Comparison of ENCODE assay signal across 8 cellular contexts in genomic region chr11:67464411-67465189, GRCh38. TPM values are rescaled to one million over a fixed set of nuclear protein-coding genes. Genes with fewer than 3 reads are reported as not detected.
DNase-seq lines count a peak whose midpoint lies in the region; ATAC-seq and TF ChIP-seq lines count a peak whose summit lies in the region.

No MANE protein-coding gene starts in this region.

- no peaks in the 10 kb centered on the region for H3K36me3 Mint-ChIP-seq in natural killer cell
- H3K36me3 Mint-ChIP-seq in stimulated activated memory B cell treated with anti-CD40 and anti-IgM and Interleukin-4, amounts not matched to agents 10 μg/mL and 1 μg/mL and 100 μg/mL, for 72 hours, result peaks cover 7% of the 10 kb centered on the region

- no peaks in the 10 kb centered on the region for H3K27me3 Mint-ChIP-seq in natural killer cell (ENCODE audit: low read depth in 2 of 2)
- no peaks in the 10 kb centered on the region for H3K27me3 Mint-ChIP-seq in stimulated activated memory B cell treated with anti-CD40 and anti-IgM and Interleukin-4, amounts not matched to agents 10 μg/mL and 1 μg/mL and 100 μg/mL, for 72 hours

- H3K9ac ChIP-seq in HUES6 (ENCODE audit: low read length) (peak overlapping the region; percentile 75), PC-3 (ENCODE audit: low read length) (peak overlapping the region; percentile 94)

- CTCF ChIA-PET in PC-3 (lab: Charles Lee), result no interaction called here

- peak overlapping the region; percentile 58 for H2AFZ ChIP-seq in PC-3 (ENCODE audit: low read length)

- H3K4me1 ChIP-seq in HUES6 (ENCODE audit: control insufficient read depth, insufficient read depth, low read length) (peaks cover 19% of the 10 kb centered on the region), PC-3 (ENCODE audit: insufficient read depth, low read length) (peaks cover 40% of the 10 kb centered on the region)

- POLR2A ChIA-PET in PC-3 (lab: Charles Lee; ENCODE audit: unreplicated experiment), result no interaction called here

- H3K27me3 ChIP-seq in HUES6 (ENCODE audit: control insufficient read depth, insufficient read depth, low read length) (no peaks in the 10 kb centered on the region), PC-3 (ENCODE audit: low read length) (no peaks in the 10 kb centered on the region)

- no peak for TF ChIP-seq CTCF in PC-3 (conservative IDR thresholded peaks at IDR 0.05; ENCODE audit: low read depth, low read length)
- TF ChIP-seq CTCF in fibroblast of mammary gland (conservative IDR thresholded peaks at IDR 0.05; ENCODE audit: control insufficient read depth, insufficient read depth, low read depth, low read length), result no peak
- TF ChIP-seq CTCF in natural killer cell (IDR thresholded peaks at IDR 0.05), result no peak

- H3K27ac Mint-ChIP-seq in natural killer cell, result peak overlapping the region; percentile 84 to 97
- H3K27ac Mint-ChIP-seq in stimulated activated memory B cell treated with anti-CD40 and anti-IgM and Interleukin-4, amounts not matched to agents 10 μg/mL and 1 μg/mL and 100 μg/mL, for 72 hours, result peak overlapping the region; percentile 90

- H3K27ac ChIP-seq in HUES6 (ENCODE audit: low read depth, low read length), result peak overlapping the region; percentile 69
- peak overlapping the region; percentile 97 for H3K27ac ChIP-seq in PC-3 (ENCODE audit: low read length)

- H3K9me3 ChIP-seq in HUES6 (ENCODE audit: control insufficient read depth, insufficient read depth, low read depth, low read length) (no peaks in the 10 kb centered on the region), PC-3 (ENCODE audit: low read length) (no peaks in the 10 kb centered on the region)

- ATAC-seq in GM19372 (IDR thresholded peaks at IDR 0.05; ENCODE audit: low read depth, unreplicated experiment) (peak; percentile 46), PC-3 (peak; percentile 55), natural killer cell (peak; percentile 82 to 91 (median 83))
- ATAC-seq in stimulated activated memory B cell treated with anti-CD40 and anti-IgM and Interleukin-4, amounts not matched to agents 10 μg/mL and 1 μg/mL and 100 μg/mL, for 72 hours, result peak; percentile 84

- H3K9me2 ChIP-seq in PC-3 (replicated peaks; ENCODE audit: low read length), result no peaks in the 10 kb centered on the region

- no peaks in the 10 kb centered on the region for H3K9me3 Mint-ChIP-seq in natural killer cell
- no peaks in the 10 kb centered on the region for H3K9me3 Mint-ChIP-seq in stimulated activated memory B cell treated with anti-CD40 and anti-IgM and Interleukin-4, amounts not matched to agents 10 μg/mL and 1 μg/mL and 100 μg/mL, for 72 hours

- H3K4me3 ChIP-seq in HUES6 (ENCODE audit: low read depth, low read length), result peak overlapping the region; percentile 78
- peak overlapping the region; percentile 75 for H3K4me3 ChIP-seq in PC-3 (ENCODE audit: low read length)
- peak overlapping the region; percentile 43 for H3K4me3 ChIP-seq in fibroblast of mammary gland (ENCODE audit: control insufficient read depth, low read depth, low read length)

- H3K4me1 Mint-ChIP-seq in natural killer cell, result peaks cover 12 to 42% of the 10 kb centered on the region in 2 donors
- H3K4me1 Mint-ChIP-seq in stimulated activated memory B cell treated with anti-CD40 and anti-IgM and Interleukin-4, amounts not matched to agents 10 μg/mL and 1 μg/mL and 100 μg/mL, for 72 hours, result peaks cover 76% of the 10 kb centered on the region

- H3K4me3 Mint-ChIP-seq in natural killer cell, result peak overlapping the region; percentile 81
- peak overlapping the region; percentile 88 for H3K4me3 Mint-ChIP-seq in stimulated activated memory B cell treated with anti-CD40 and anti-IgM and Interleukin-4, amounts not matched to agents 10 μg/mL and 1 μg/mL and 100 μg/mL, for 72 hours

- H3K4me2 ChIP-seq in PC-3 (ENCODE audit: low read length), result peak overlapping the region; percentile 95

- TSS peak; percentile 62 for BruUV-seq in PC-3 (replicated peaks; lab: Mats Ljungman, UMichigan)

- DNase-seq in Ammon's horn (ENCODE audit: low spot score) (peak; percentile 74), PC-3 (peak; percentile 93), activated T-helper 1 cell treated with Interleukin-2 at 50 U/mL for 16 hours (ENCODE audit: low read depth) (peak; percentile 90), fibroblast of mammary gland (ENCODE audit: low read depth) (peak; percentile 25), natural killer cell (peak; percentile 89)

- H3F3A ChIP-seq in PC-3 (ENCODE audit: low read length, unreplicated experiment), result peaks cover 13% of the 10 kb centered on the region

- peaks cover 28% of the 10 kb centered on the region for H3K79me2 ChIP-seq in PC-3 (ENCODE audit: low read length)

- intact Hi-C loops in PC-3 (cut with micrococcal nuclease), result loop anchor here (1.0 to 5.0 kb wide), 3 partner anchors 21 to 42 kb away; partner anchors contain the start of genes CORO1B and RPS6KB2
- intact Hi-C loops in natural killer cell (cut with micrococcal nuclease), result loop anchor here (5.0 kb wide), 2 partner anchors 37 to 62 kb away; partner anchors contain the start of genes PPP1CA, RPS6KB2 and TBC1D10C

- H3K36me3 ChIP-seq in HUES6 (ENCODE audit: control insufficient read depth, insufficient read depth, low read length) (no peaks in the 10 kb centered on the region), PC-3 (ENCODE audit: low read depth, low read length) (no peaks in the 10 kb centered on the region)

- H4K20me1 ChIP-seq in PC-3 (ENCODE audit: low read length), result no peaks in the 10 kb centered on the region

RNA-seq across cellular contexts. Expression of gene TMEM134, which starts 4.5 kb away (rescaled TPM):
- 73.5 and 107 TPM in 2 replicates for total RNA-seq in PC-3 (2014; rRNA removed)
- 10 to 100 TPM; 57.8 to 65.7 (median 61.2) TPM for total RNA-seq in natural killer cell

RNA-seq across cellular contexts. Expression of gene CABP4, which starts 9.4 kb away (rescaled TPM):
- total RNA-seq in PC-3 (2014; rRNA removed) (0.55 TPM in 1 of 2 replicates, not detected in the other), natural killer cell (10 to 100 TPM; 12.9 to 22.8 (median 21.3) TPM)

RNA-seq across cellular contexts. Expression of gene GPR152, which starts 12.1 kb away (rescaled TPM):
- total RNA-seq in PC-3 (2014; rRNA removed) (not detected in 2 replicates), natural killer cell (under 1 TPM in 1 of 3 donors, not detected in 2; 0.25 TPM)

RNA-seq across cellular contexts. Expression of gene AIP, which starts 18.2 kb away (rescaled TPM):
- 155 and 171 TPM in 2 replicates for total RNA-seq in PC-3 (2014; rRNA removed)
- total RNA-seq in natural killer cell, result 100 to 1,000 TPM in 1 of 3 donors, 10 to 100 TPM in 2; 93.3 to 113 (median 98.1) TPM

RNA-seq across cellular contexts. Expression of gene CORO1B, which starts 21.3 kb away (rescaled TPM):
- total RNA-seq in PC-3 (2014; rRNA removed) (209 and 250 TPM in 2 replicates), natural killer cell (10 to 100 TPM in 2 of 3 donors, 1 to 10 TPM in 1; 9.7 to 16.2 (median 15.0) TPM)

Comparison
In these comparisons a context has a peak if more than half of its experiments do, and no peak if none do; other contexts are left out.
1. Peak in every context shown above with its lines: DNase-seq, ATAC-seq, H3K4me3 ChIP-seq and H3K27ac ChIP-seq.
2. DNase-seq: peak in every context shown above with its lines; median percentile 93 in PC-3; 90 in activated T-helper 1 cell treated with Interleukin-2 at 50 U/mL for 16 hours; 89 in natural killer cell; 74 in Ammon's horn; 25 in fibroblast of mammary gland.